In genomic region chr11:65503606-65503922, GRCh38 we compare ENCODE assay signal across 9 cellular contexts. TPM values are rescaled to one million over a fixed set of nuclear protein-coding genes. Genes with fewer than 3 reads are reported as not detected.
DNase-seq lines count a peak whose midpoint lies in the region; ATAC-seq and TF ChIP-seq lines count a peak whose summit lies in the region.
"Had no signal": no experiment of that assay in that cellular context is flagged by ENCODE, and none has a peak within 500 bp of the region (broad histone marks: within the 10 kb centered on the region; RNA-seq: fewer than 3 reads in every experiment).

No MANE protein-coding gene starts in this region.

- H3K23me2 ChIP-seq in H9 (ENCODE audit: insufficient read length, low read depth, low read length, poor library complexity, severe bottlenecking): peaks cover 12% of the 10 kb centered on the region

- H4K5ac ChIP-seq in H9 (ENCODE audit: insufficient read length, low read depth, low read length): no peak overlapping the region

- no peaks in the 10 kb centered on the region for H4K20me1 ChIP-seq in H9 (ENCODE audit: control insufficient read depth, insufficient read depth, insufficient read length)
- peaks cover 58% of the 10 kb centered on the region for H4K20me1 ChIP-seq in SU-DHL-6 (ENCODE audit: low read depth, low read length)

- no peak overlapping the region for H3K18ac ChIP-seq in H9 (ENCODE audit: insufficient read length, low read depth, low read length)

- H3K27me3 ChIP-seq in H9 (ENCODE audit: insufficient read depth, low read length): no peaks in the 10 kb centered on the region
- no peaks in the 10 kb centered on the region for H3K27me3 ChIP-seq in SU-DHL-6 (ENCODE audit: low read length)
- no peaks in the 10 kb centered on the region for H3K27me3 ChIP-seq in right cardiac atrium (ENCODE audit: control insufficient read depth, insufficient read depth)

- no peaks in the 10 kb centered on the region for H3K27me3 Mint-ChIP-seq in H9 (ENCODE audit: low read depth)
- H3K27me3 Mint-ChIP-seq: memory B cell had no signal

- H3K4me2 ChIP-seq in H9 (ENCODE audit: insufficient read depth, insufficient read length, low read length): peak overlapping the region; percentile 89
- peak overlapping the region; percentile 86 for H3K4me2 ChIP-seq in SU-DHL-6 (ENCODE audit: low read depth, low read length, poor library complexity, severe bottlenecking)

- H3K27ac ChIP-seq in H9 (ENCODE audit: insufficient read length, low read depth, low read length): no peak overlapping the region
- H3K27ac ChIP-seq in SU-DHL-6 (ENCODE audit: low read depth, low read length): peak overlapping the region; percentile 98; the same call in 1 of the 2 replicates
- H3K27ac ChIP-seq in right cardiac atrium (ENCODE audit: low read length): no peak overlapping the region
- H3K27ac ChIP-seq in skin epidermis: peak overlapping the region in 15 of 21 experiments; percentile 5 to 100 (median 99)

- peaks cover 94% of the 10 kb centered on the region for H3F3A ChIP-seq in SU-DHL-6 (ENCODE audit: insufficient read depth)

- H2BK120ac ChIP-seq in H9 (ENCODE audit: low read depth, low read length, poor library complexity, severe bottlenecking): no peak overlapping the region

- no peak overlapping the region for H3K14ac ChIP-seq in H9 (ENCODE audit: insufficient read depth, low read length)

- H4K91ac ChIP-seq in H9 (ENCODE audit: insufficient read length, low read depth, low read length): no peak overlapping the region

- H3K9ac ChIP-seq in H9 (ENCODE audit: extremely low read depth, insufficient read length, low read length) (no peak overlapping the region), SU-DHL-6 (ENCODE audit: low read length) (peak overlapping the region; percentile 89)

- no peak overlapping the region for H2BK15ac ChIP-seq in H9 (ENCODE audit: low read depth, low read length)

- no peak overlapping the region for H4K8ac ChIP-seq in H9 (replicated peaks; ENCODE audit: insufficient read length, low read depth, low read length)

- peaks cover 2 to 3% of the 10 kb centered on the region in 2 experiments; a peak in 3 of 5 replicates for H3K9me3 Mint-ChIP-seq in H9
- H3K9me3 Mint-ChIP-seq: memory B cell had no signal

- DNase-seq in H9 (no peak), right cardiac atrium (no peak), cerebellar nuclear complex (lab: John Stamatoyannopoulos, UW) (no peak), GM03348 (ENCODE audit: low spot score) (no peak)
- no peak for DNase-seq in activated CD4-positive, CD25-positive, alpha-beta regulatory T cell (lab: John Stamatoyannopoulos, UW)
- no peak for DNase-seq in activated naive CD4-positive, alpha-beta T cell treated with anti-CD3 and anti-CD28 coated beads, Interleukin-2, amount 50 U/mL, for 16 hours

- ATAC-seq in right cardiac atrium: no peak

- no peak overlapping the region for H3K4ac ChIP-seq in H9 (ENCODE audit: low read depth, low read length)

- no peak for TF ChIP-seq CTCF in H9 (conservative IDR thresholded peaks at IDR 0.05)
- no peak for TF ChIP-seq CTCF in SU-DHL-6 (IDR thresholded peaks at IDR 0.05; ENCODE audit: insufficient read depth, low read length, poor library complexity, severe bottlenecking)

- no peak overlapping the region for H2BK20ac ChIP-seq in H9 (ENCODE audit: low read depth, low read length, poor library complexity, severe bottlenecking)

- H2AFZ ChIP-seq in H9 (ENCODE audit: low read length) (no peak overlapping the region), SU-DHL-6 (ENCODE audit: low read depth, low read length, severe bottlenecking) (no peak overlapping the region)

- H3K9me2 ChIP-seq in SU-DHL-6 (replicated peaks; ENCODE audit: insufficient read depth, low read length): no peaks in the 10 kb centered on the region

- H3T11ph ChIP-seq in H9 (ENCODE audit: low read length): no peak overlapping the region

- no peak overlapping the region for H2AK5ac ChIP-seq in H9 (ENCODE audit: insufficient read length, low read length)

- peaks cover 42% of the 10 kb centered on the region for H3K79me2 ChIP-seq in H9 (ENCODE audit: insufficient read depth, low read length)
- peaks cover 68% of the 10 kb centered on the region for H3K79me2 ChIP-seq in SU-DHL-6 (ENCODE audit: insufficient read depth, low read length)

- no peaks in the 10 kb centered on the region for H3K79me1 ChIP-seq in H9 (ENCODE audit: insufficient read depth, low read depth, low read length, poor library complexity, severe bottlenecking)

- H3K27ac Mint-ChIP-seq in H9: peak overlapping the region in 1 of 3 experiments; percentile 88; a peak in 3 of 7 replicates
- H3K27ac Mint-ChIP-seq: memory B cell had no signal

- H2BK5ac ChIP-seq in H9 (ENCODE audit: insufficient read length, low read length): no peak overlapping the region

- no peak overlapping the region for H2BK12ac ChIP-seq in H9 (ENCODE audit: insufficient read length, low read depth, low read length)

- no peak overlapping the region for H3K56ac ChIP-seq in H9 (ENCODE audit: insufficient read length, low read depth, low read length)

- no peak overlapping the region for H3K4me3 Mint-ChIP-seq in H9
- H3K4me3 Mint-ChIP-seq: memory B cell had no signal

- peaks cover 74% of the 10 kb centered on the region for H3K36me3 ChIP-seq in SU-DHL-6 (ENCODE audit: low read length)

- intact Hi-C loops in right cardiac atrium (cut with DNase I): loop anchor here in 1 of 4 donors (5.0 kb wide), 1 partner anchor 76 kb away; no protein-coding TSS in a partner anchor

- peaks cover 0 to 33% (median 31%) of the 10 kb centered on the region in 3 experiments; a peak in 5 of 7 replicates for H3K36me3 Mint-ChIP-seq in H9 (ENCODE audit: insufficient read depth in 1 of 3, low read depth in 3 of 3)

- H3K4me3 ChIP-seq in SU-DHL-6 (ENCODE audit: insufficient read depth, low read length, poor library complexity, severe bottlenecking) (peak overlapping the region; percentile 77), right cardiac atrium (ENCODE audit: low read length) (peak overlapping the region; percentile 95), skin epidermis (peak overlapping the region; percentile 55 to 84 (median 63))

- no peaks in the 10 kb centered on the region for H3K9me3 ChIP-seq in H9 (ENCODE audit: control insufficient read depth, low read depth, low read length)
- H3K9me3 ChIP-seq in SU-DHL-6 (ENCODE audit: insufficient read depth, low read length): no peaks in the 10 kb centered on the region
- no peaks in the 10 kb centered on the region for H3K9me3 ChIP-seq in right cardiac atrium (ENCODE audit: control insufficient read depth, low read length)

- H3K23ac ChIP-seq in H9 (ENCODE audit: insufficient read length, low read depth, low read length): no peak overlapping the region

- H3K4me1 ChIP-seq in H9 (ENCODE audit: insufficient read depth, low read length) (no peaks in the 10 kb centered on the region), right cardiac atrium (ENCODE audit: control insufficient read depth, insufficient read depth, low read length) (no peaks in the 10 kb centered on the region)

- WGBS in H9 (ENCODE audit: extremely low coverage, insufficient read length, low lambda C conversion rate): no CpG with 5 or more reads among the region's 3 CpGs
- WGBS in right cardiac atrium: 0% methylated on average over 3 of the region's 3 CpGs

- peaks cover 36 to 40% of the 10 kb centered on the region in 2 experiments for H3K4me1 Mint-ChIP-seq in H9

RNA-seq across cellular contexts. Expression of gene MALAT1, which starts 4.7 kb away (rescaled TPM):
- total RNA-seq in H9 (2021): 1,700 and 1,934 TPM in 2 replicates
- 1,000 to 10,000 TPM; 3,773 to 5,353 (median 5,000) TPM for total RNA-seq in right cardiac atrium
- polyA plus RNA-seq in right cardiac atrium: 1,948 TPM

RNA-seq across cellular contexts. Expression of gene SCYL1, which starts 21.3 kb away (rescaled TPM):
- total RNA-seq in H9 (2021) (54.7 and 56.0 TPM in 2 replicates), right cardiac atrium (10 to 100 TPM; 59.9 to 65.2 (median 62.8) TPM)
- 56.6 TPM for polyA plus RNA-seq in right cardiac atrium

RNA-seq across cellular contexts. Expression of gene LTBP3, which starts 54.6 kb away (rescaled TPM):
- total RNA-seq in H9 (2021) (10.6 and 12.1 TPM in 2 replicates), right cardiac atrium (100 to 1,000 TPM; 128 to 161 (median 140) TPM)
- polyA plus RNA-seq in right cardiac atrium: 60.2 TPM

Comparison
In these comparisons a context has a peak if more than half of its experiments do, and no peak if none do; other contexts are left out.
1. H3K27ac ChIP-seq: peak in SU-DHL-6 (single experiment) and skin epidermis (15 of 21); none in H9 (single experiment) and right cardiac atrium (single experiment).
2. Peak in every context shown above with its lines, with median percentiles within 50 percentile points of each other: H3K4me3 ChIP-seq.